In genomic region chr16:79844603-79845002, GRCh38 we compare ENCODE assay signal across 25 cellular contexts.
A peak's percentile ranks its signal among the peaks of the same experiment; 100 is the strongest.
DNase-seq lines count a peak whose midpoint lies in the region; ATAC-seq, FAIRE-seq and TF ChIP-seq lines count a peak whose summit lies in the region.
"Had no signal": no experiment of that assay in that cellular context is flagged by ENCODE, and none has a peak within 500 bp of the region (broad histone marks: within the 10 kb centered on the region; RNA-seq: fewer than 3 reads in every experiment).

No MANE protein-coding gene starts in this region.

- TF ChIP-seq RAD21 in K562 (CRISPR knock-in tag; conservative IDR thresholded peaks at IDR 0.05 in 1 of 2, IDR thresholded peaks at IDR 0.05 in 1 of 2) = no peak

- TF ChIP-seq CTCF in K562 (IDR thresholded peaks at IDR 0.05 in 2 of 3, conservative IDR thresholded peaks at IDR 0.05 in 1 of 3; ENCODE audit: insufficient read depth in 2 of 3, low read depth in 1 of 3, low read length in 3 of 3) (no peak), Peyer's patch (IDR thresholded peaks at IDR 0.05) (no peak), WERI-Rb-1 (IDR thresholded peaks at IDR 0.05; ENCODE audit: low read depth, low read length) (no peak)

- H4K20me1 ChIP-seq in K562 (replicated peaks; ENCODE audit: control insufficient read depth, insufficient read depth, low read length) = no peaks in the 10 kb centered on the region

- POLR2A ChIA-PET in K562 (lab: Yijun Ruan, JAX) = interaction anchor here (0.5 to 2.7 kb wide), 4 partner anchors 12 to 207 kb away, joined by 3 to 20 read pairs (median 4); no protein-coding TSS in a partner anchor

- H3K79me2 ChIP-seq in K562 (ENCODE audit: control insufficient read depth, insufficient read depth, low read length) = peaks cover 42% of the 10 kb centered on the region

- peak overlapping the region; percentile 68 to 89; a peak in 3 of 4 replicates for H3K9ac ChIP-seq in K562 (ENCODE audit: insufficient read depth in 1 of 2, low read depth in 2 of 2, low read length in 2 of 2)

- peaks cover 2% of the 10 kb centered on the region for H3K27me3 Mint-ChIP-seq in T-helper 2 cell treated with Interferon-gamma antibody and Interleukin-4, amounts not matched to agents 5 μg/mL and 100 μg/mL, for 36 hours (ENCODE audit: low read depth)

- ATAC-seq in GM19023 (IDR thresholded peaks at IDR 0.05; ENCODE audit: unreplicated experiment) (peak; percentile 1), K562 (peak; percentile 9; the same call in 1 of the 3 replicates)
- ATAC-seq: gastrocnemius medialis; right cardiac atrium; stimulated activated naive CD8-positive, alpha-beta T cell treated with anti-CD3 and anti-CD28 coated beads, Interleukin-15, Interleukin-2, amounts not matched to agents 100 U/mL and 50 U/mL, for 24 hours; T-cell had no signal

- no peaks in the 10 kb centered on the region for H3K27me3 ChIP-seq in K562 (ENCODE audit: control insufficient read depth in 2 of 2, insufficient read depth in 2 of 2, low read length in 2 of 2)
- no peaks in the 10 kb centered on the region for H3K27me3 ChIP-seq in SJCRH30
- H3K27me3 ChIP-seq in Peyer's patch = no peaks in the 10 kb centered on the region
- H3K27me3 ChIP-seq in WERI-Rb-1 (ENCODE audit: insufficient read depth, low read depth, severe bottlenecking) = peaks cover 91% of the 10 kb centered on the region
- H3K27me3 ChIP-seq: brain microvascular endothelial cell, gastrocnemius medialis, neutrophil, testis had no signal

- H2AFZ ChIP-seq in K562 (ENCODE audit: low read depth, low read length) = peak overlapping the region; percentile 74

- FAIRE-seq in K562 (lab: Jason Lieb, UNC) = no peak
- FAIRE-seq: GM18507 had no signal

- WGBS in K562 (ENCODE audit: insufficient coverage, low coverage, missing lambda C conversion rate) = 30% methylated on average over 3 of the region's 3 CpGs

- H3K27ac Mint-ChIP-seq in T-helper 2 cell treated with Interferon-gamma antibody and Interleukin-4, amounts not matched to agents 5 μg/mL and 100 μg/mL, for 36 hours = peak overlapping the region; percentile 85
- H3K27ac Mint-ChIP-seq: mesothelial cell of epicardium, T-cell had no signal

- intact Hi-C loops in K562 (cut with micrococcal nuclease) = loop anchor here (2.0 to 5.0 kb wide), 4 partner anchors 24 to 238 kb away; no protein-coding TSS in a partner anchor

- no peak for TF ChIP-seq EP300 in K562 (IDR thresholded peaks at IDR 0.05; ENCODE audit: low read length)

- CTCF ChIA-PET in K562 (lab: Yijun Ruan, JAX; ENCODE audit: low intra/inter-chr PET ratio) = no interaction called here

- H3K4me1 ChIP-seq in K562 (replicated peaks in 1 of 2; ENCODE audit: control insufficient read depth in 2 of 2, insufficient read depth in 2 of 2, low read length in 2 of 2) (peaks cover 16 to 35% of the 10 kb centered on the region in 2 experiments; a peak in 4 of 5 replicates), SJCRH30 (no peaks in the 10 kb centered on the region), Peyer's patch (peaks cover 0 to 3% (median 0%) of the 10 kb centered on the region in 4 donors)
- H3K4me1 ChIP-seq: gastrocnemius medialis had no signal

- no peak for TF ChIP-seq POLR2A in K562 (conservative IDR thresholded peaks at IDR 0.05)
- TF ChIP-seq POLR2A in Peyer's patch (IDR thresholded peaks at IDR 0.05) = no peak

- no peaks in the 10 kb centered on the region for H3K9me1 ChIP-seq in K562 (ENCODE audit: control insufficient read depth, insufficient read depth, low read length)

- no peak for DNase-seq in T-helper 2 cell treated with Interferon-gamma antibody and Interleukin-4, amounts not matched to agents 5 μg/mL and 100 μg/mL, for 36 hours (ENCODE audit: low spot score)
- no peak for DNase-seq in T-helper 2 cell
- no peak for DNase-seq in Jurkat, Clone E6-1 (ENCODE audit: low read depth, low spot score)
- no peak for DNase-seq in K562 (ENCODE audit: extremely low read depth in 1 of 4, low spot score in 3 of 4)
- DNase-seq in SJCRH30 = no peak
- DNase-seq in Peyer's patch = no peak
- no peak for DNase-seq in WERI-Rb-1
- DNase-seq: 8988T; activated CD4-positive, alpha-beta T cell treated with anti-CD3 and anti-CD28 coated beads for 1 hour; activated naive CD4-positive, alpha-beta T cell treated with anti-CD3 and anti-CD28 coated beads, Interleukin-2, amount 50 U/mL, for 16 hours; brain microvascular endothelial cell; DMS79 treated with DMSO at 0.1 percent for 48 hours; gastrocnemius medialis; GF-D8; HCEC 1CT; NCI-H446; NCI-H748 treated with DMSO at 0.1 percent for 48 hours; right cardiac atrium; stimulated activated naive CD8-positive, alpha-beta T cell treated with anti-CD3 and anti-CD28 coated beads, Interleukin-15, Interleukin-2, amounts not matched to agents 100 U/mL and 50 U/mL, for 24 hours; T-cell; testis had no signal

- H3K4me3 Mint-ChIP-seq in T-helper 2 cell treated with Interferon-gamma antibody and Interleukin-4, amounts not matched to agents 5 μg/mL and 100 μg/mL, for 36 hours = peak overlapping the region; percentile 58
- H3K4me3 Mint-ChIP-seq: mesothelial cell of epicardium, T-cell had no signal

- H3K4me3 ChIP-seq in Jurkat, Clone E6-1 (ENCODE audit: low read length) = peak overlapping the region; percentile 47
- H3K4me3 ChIP-seq in K562 (peak overlapping the region; percentile 39), SJCRH30 (no peak overlapping the region), Peyer's patch (no peak overlapping the region), WERI-Rb-1 (ENCODE audit: low read depth, low read length) (no peak overlapping the region)
- H3K4me3 ChIP-seq: gastrocnemius medialis, testis had no signal

- in situ Hi-C loops in K562 (cut with MboI) = no loop called here

- H3K4me1 Mint-ChIP-seq in T-helper 2 cell treated with Interferon-gamma antibody and Interleukin-4, amounts not matched to agents 5 μg/mL and 100 μg/mL, for 36 hours (ENCODE audit: low read depth) = peaks cover 33% of the 10 kb centered on the region

- H3K9me3 ChIP-seq in K562 (replicated peaks; ENCODE audit: control insufficient read depth, insufficient read depth, low read depth, low read length) = no peaks in the 10 kb centered on the region
- H3K9me3 ChIP-seq in SJCRH30 (replicated peaks) = no peaks in the 10 kb centered on the region
- no peaks in the 10 kb centered on the region for H3K9me3 ChIP-seq in Peyer's patch
- no peaks in the 10 kb centered on the region for H3K9me3 ChIP-seq in WERI-Rb-1 (ENCODE audit: severe bottlenecking)
- H3K9me3 ChIP-seq: gastrocnemius medialis, neutrophil, testis had no signal

- no peaks in the 10 kb centered on the region for H3K36me3 Mint-ChIP-seq in T-helper 2 cell treated with Interferon-gamma antibody and Interleukin-4, amounts not matched to agents 5 μg/mL and 100 μg/mL, for 36 hours (ENCODE audit: low read depth)
- H3K36me3 Mint-ChIP-seq: mesothelial cell of epicardium, T-cell had no signal

- peak overlapping the region; percentile 75 for H3K27ac ChIP-seq in K562 (ENCODE audit: extremely low read depth, low read depth, low read length)
- H3K27ac ChIP-seq in SJCRH30 = no peak overlapping the region
- no peak overlapping the region for H3K27ac ChIP-seq in Peyer's patch
- H3K27ac ChIP-seq in WERI-Rb-1 = no peak overlapping the region
- H3K27ac ChIP-seq: brain microvascular endothelial cell, gastrocnemius medialis, neutrophil, testis had no signal

- peaks cover 9% of the 10 kb centered on the region for H3K9me3 Mint-ChIP-seq in T-helper 2 cell treated with Interferon-gamma antibody and Interleukin-4, amounts not matched to agents 5 μg/mL and 100 μg/mL, for 36 hours
- H3K9me3 Mint-ChIP-seq: mesothelial cell of epicardium, T-cell had no signal

- no TSS peak for BruUV-seq in K562 (replicated peaks; lab: Mats Ljungman, UMichigan)

- H3K4me2 ChIP-seq in K562 (ENCODE audit: insufficient read depth, low read length) = peak overlapping the region; percentile 88

- H3K36me3 ChIP-seq in K562 (ENCODE audit: control insufficient read depth, insufficient read depth, low read length) (no peaks in the 10 kb centered on the region), SJCRH30 (no peaks in the 10 kb centered on the region), Peyer's patch (no peaks in the 10 kb centered on the region), WERI-Rb-1 (no peaks in the 10 kb centered on the region)
- H3K36me3 ChIP-seq: brain microvascular endothelial cell, gastrocnemius medialis, neutrophil had no signal

TF ChIP-seq in K562, 482 proteins besides CTCF, POLR2A, EP300 and RAD21 (continues in another document):
- TF ChIP-seq POLR2AphosphoS2 (IDR thresholded peaks at IDR 0.05; ENCODE audit: low read length) (peak; percentile 77; the same call in 1 of the 2 replicates), ZNF408 (CRISPR knock-in tag; IDR thresholded peaks at IDR 0.05; ENCODE audit: low read depth) (no peak), ZKSCAN8 (CRISPR knock-in tag; IDR thresholded peaks at IDR 0.05) (no peak), HBP1 (CRISPR knock-in tag; IDR thresholded peaks at IDR 0.05) (no peak), CREB5 (CRISPR knock-in tag; IDR thresholded peaks at IDR 0.05) (0 out of 2 replicates have a peak, but pooled peaks have one; percentile 16), RBM22 (IDR thresholded peaks at IDR 0.05; ENCODE audit: low read depth, low read length, poor library complexity, severe bottlenecking) (no peak), ATF7 (IDR thresholded peaks at IDR 0.05) (no peak), ZNF239 (CRISPR knock-in tag; IDR thresholded peaks at IDR 0.05) (0 out of 2 replicates have a peak, but pooled peaks have one; percentile 4), ZNF830 (CRISPR knock-in tag; IDR thresholded peaks at IDR 0.05) (no peak)

Comparison
In these comparisons a context has a peak if more than half of its experiments do, and no peak if none do; other contexts are left out.
1. H3K4me3 ChIP-seq: peak in Jurkat, Clone E6-1 (single experiment) and K562 (single experiment); none in SJCRH30 (single experiment), Peyer's patch (0 of 4) and WERI-Rb-1 (single experiment).